In the genomic region with DNA sequence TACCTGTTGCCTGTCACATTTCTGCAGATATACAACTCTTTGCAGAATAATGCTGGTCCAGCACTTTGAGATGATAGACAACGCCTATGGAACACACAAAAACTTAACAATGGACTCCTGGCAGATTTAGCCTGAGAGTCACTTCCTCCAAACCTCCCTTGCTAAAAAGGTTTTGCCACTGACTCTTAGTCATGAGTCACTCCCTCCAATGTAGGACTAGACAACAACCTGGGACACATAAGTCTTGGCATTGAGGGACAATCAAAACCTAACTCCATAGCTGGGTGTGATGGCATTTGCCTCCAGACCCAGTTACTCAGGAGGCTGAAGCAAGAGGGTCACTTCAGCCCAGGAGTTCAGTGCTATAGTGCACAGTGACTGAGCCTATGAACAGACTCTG, we compare ENCODE assay signal across 1 cellular context.
TF ChIP-seq lines count a peak whose summit lies in the region.

No MANE protein-coding gene starts in this region.

TF ChIP-seq in K562, 482 proteins besides CTCF, POLR2A, EP300 and RAD21:
- TF ChIP-seq SPI1 (IDR thresholded peaks at IDR 0.05; ENCODE audit: borderline replicate concordance, low read depth, low read length) (0 out of 2 replicates have a peak, but pooled peaks have one; percentile 32), JUND (IDR thresholded peaks at IDR 0.05; ENCODE audit: borderline replicate concordance, low read depth, low read length) (peak; percentile 50; the same call in 1 of the 2 replicates), JUND (tag; IDR thresholded peaks at IDR 0.05; ENCODE audit: borderline replicate concordance, low read depth, low read length) (no peak; the same call in 2 of the 3 replicates), ZNF316 (IDR thresholded peaks at IDR 0.05) (peak; percentile 27; the same call in 1 of the 2 replicates), FOSL1 (tag; conservative IDR thresholded peaks at IDR 0.05) (peak; percentile 55), ILF3 (IDR thresholded peaks at IDR 0.05; ENCODE audit: borderline replicate concordance) (no peak), SMAD2 (IDR thresholded peaks at IDR 0.05; ENCODE audit: low read depth, low read length) (no peak), C11orf30 (IDR thresholded peaks at IDR 0.05; ENCODE audit: low read depth) (0 out of 2 replicates have a peak, but pooled peaks have one; percentile 5), CEBPB (tag; IDR thresholded peaks at IDR 0.05) (no peak)
